Comparison of ENCODE assay signal across 8 cellular contexts in genomic region chr15:45402162-45402954, GRCh38. TPM values are rescaled to one million over a fixed set of nuclear protein-coding genes. Genes with fewer than 3 reads are reported as not detected.
DNase-seq lines count a peak whose midpoint lies in the region; ATAC-seq, FAIRE-seq and TF ChIP-seq lines count a peak whose summit lies in the region.

No MANE protein-coding gene starts in this region.

- peak overlapping the region; percentile 86 for H3K27ac Mint-ChIP-seq in Caco-2 (ENCODE audit: unreplicated experiment)
- peak overlapping the region; percentile 87 for H3K27ac Mint-ChIP-seq in activated CD8-positive, alpha-beta memory T cell treated with anti-CD3 and anti-CD28 coated beads, Interleukin-2, amount 10 ng/mL, durations not matched to agents 7 days and 5 days

- H2BK120ac ChIP-seq in mesenchymal stem cell (ENCODE audit: low read depth, low read length) = peak overlapping the region; percentile 81

- peaks cover 6% of the 10 kb centered on the region for H3K4me1 Mint-ChIP-seq in Caco-2 (ENCODE audit: low read depth, unreplicated experiment)
- H3K4me1 Mint-ChIP-seq in activated CD8-positive, alpha-beta memory T cell treated with anti-CD3 and anti-CD28 coated beads, Interleukin-2, amount 10 ng/mL, durations not matched to agents 7 days and 5 days = peaks cover 38% of the 10 kb centered on the region

- H3K4me2 ChIP-seq in mesenchymal stem cell (ENCODE audit: low read length, poor library complexity, severe bottlenecking) = peak overlapping the region; percentile 92

- H3K4me1 ChIP-seq in Caco-2 = no peaks in the 10 kb centered on the region; the same call in 1 of the 2 replicates
- peaks cover 11% of the 10 kb centered on the region for H3K4me1 ChIP-seq in endocrine pancreas (ENCODE audit: control insufficient read depth, insufficient read depth, low read length)
- H3K4me1 ChIP-seq in mesenchymal stem cell (ENCODE audit: control insufficient read depth, insufficient read depth, low read depth, low read length) = peaks cover 4% of the 10 kb centered on the region

- TF ChIP-seq CTCF in Caco-2 (IDR thresholded peaks at IDR 0.05; ENCODE audit: insufficient read depth in 1 of 2, low read depth in 1 of 2, low read length in 1 of 2, severe bottlenecking in 1 of 2, unreplicated experiment in 1 of 2) = no peak

- H3K4ac ChIP-seq in mesenchymal stem cell (ENCODE audit: low read depth in 1 of 2, low read length in 2 of 2) = peak overlapping the region; percentile 82 to 84

- H3K4me3 ChIP-seq in Caco-2 (ENCODE audit: low read depth, low read length) (peak overlapping the region; percentile 98), endocrine pancreas (ENCODE audit: control insufficient read depth, insufficient read depth, low read length) (peak overlapping the region; percentile 91), mesenchymal stem cell (ENCODE audit: insufficient read depth in 1 of 2, low read depth in 1 of 2, low read length in 2 of 2) (peak overlapping the region; percentile 92)

- peaks cover 3% of the 10 kb centered on the region for H3K36me3 ChIP-seq in Caco-2 (ENCODE audit: control insufficient read depth, insufficient read depth, low read length)
- no peaks in the 10 kb centered on the region for H3K36me3 ChIP-seq in endocrine pancreas (ENCODE audit: control insufficient read depth, insufficient read depth, low read length)
- peaks cover 4 to 25% of the 10 kb centered on the region in 2 experiments for H3K36me3 ChIP-seq in mesenchymal stem cell (ENCODE audit: control insufficient read depth in 1 of 2, insufficient read depth in 2 of 2, low read depth in 1 of 2, low read length in 2 of 2)

- H3K27me3 ChIP-seq in Caco-2 (replicated peaks; ENCODE audit: control insufficient read depth, insufficient read depth, low read length) (no peaks in the 10 kb centered on the region), endocrine pancreas (ENCODE audit: control insufficient read depth, insufficient read depth, low read length) (no peaks in the 10 kb centered on the region), mesenchymal stem cell (ENCODE audit: control insufficient read depth in 1 of 2, insufficient read depth in 1 of 2, low read length in 2 of 2) (peaks cover 0 to 5% of the 10 kb centered on the region in 2 experiments)

- peak overlapping the region; percentile 75 for H4K91ac ChIP-seq in mesenchymal stem cell (ENCODE audit: low read length)

- CTCF ChIA-PET in Caco-2 (lab: Charles Lee) = interaction anchor here (0.9 to 2.1 kb wide), 7 partner anchors 15 to 284 kb away, joined by 3 to 18 read pairs (median 4); no protein-coding TSS in a partner anchor
- CTCF ChIA-PET in activated CD8-positive, alpha-beta memory T cell treated with anti-CD3 and anti-CD28 coated beads, Interleukin-2, amount 10 ng/mL, durations not matched to agents 7 days and 5 days (lab: Charles Lee) = interaction anchor here (0.6 to 4.3 kb wide), 29 partner anchors 9 to 284 kb away, joined by 3 to 40 read pairs (median 5); partner anchors contain the start of genes BLOC1S6 and GATM

- H3K79me1 ChIP-seq in mesenchymal stem cell (replicated peaks; ENCODE audit: low read length, poor library complexity, severe bottlenecking) = peaks cover 13% of the 10 kb centered on the region

- WGBS in mesenchymal stem cell = under 1% methylated on average over 82 of the region's 84 CpGs

- peak overlapping the region; percentile 63 for H2BK5ac ChIP-seq in mesenchymal stem cell (ENCODE audit: low read depth, low read length, poor library complexity, severe bottlenecking)

- peak; percentile 84 for ATAC-seq in GM21381 (IDR thresholded peaks at IDR 0.05; ENCODE audit: unreplicated experiment)
- ATAC-seq in activated CD8-positive, alpha-beta memory T cell treated with anti-CD3 and anti-CD28 coated beads, Interleukin-2, amount 10 ng/mL, durations not matched to agents 7 days and 5 days = peak; percentile 94

- peak; percentile 97 to 98 for DNase-seq in Caco-2
- DNase-seq in HTR-8/SVneo (ENCODE audit: insufficient read length, low spot score) = peak; percentile 97
- peak; percentile 98 for DNase-seq in NOMO-1 treated with DMSO at 0.1 percent for 48 hours (lab: John Stamatoyannopoulos, UW; ENCODE audit: unreplicated experiment)
- DNase-seq in activated CD8-positive, alpha-beta memory T cell treated with anti-CD3 and anti-CD28 coated beads, Interleukin-2, amount 10 ng/mL, durations not matched to agents 7 days and 5 days = peak; percentile 98
- peak; percentile 99 for DNase-seq in mesenchymal stem cell
- peak; percentile 89 for DNase-seq in stimulated activated CD8-positive, alpha-beta memory T cell treated with anti-CD3 and anti-CD28 coated beads, Interleukin-12 subunit alpha, Interleukin-12 subunit beta, amount 100 ng/mL, for 24 hours (ENCODE audit: extremely low read depth)

- TSS peak; percentile 8 for BruUV-seq in Caco-2 (replicated peaks; lab: Mats Ljungman, UMichigan)

- peak overlapping the region in 1 of 2 experiments; percentile 59 for H2BK12ac ChIP-seq in mesenchymal stem cell (ENCODE audit: low read length in 2 of 2)

- no peaks in the 10 kb centered on the region for H3K9me3 Mint-ChIP-seq in Caco-2 (ENCODE audit: unreplicated experiment)
- H3K9me3 Mint-ChIP-seq in activated CD8-positive, alpha-beta memory T cell treated with anti-CD3 and anti-CD28 coated beads, Interleukin-2, amount 10 ng/mL, durations not matched to agents 7 days and 5 days (ENCODE audit: low read depth) = no peaks in the 10 kb centered on the region

- peak overlapping the region; percentile 44 for H3K27ac ChIP-seq in mesenchymal stem cell (ENCODE audit: low read length, poor library complexity, severe bottlenecking)

- peak overlapping the region; percentile 78 to 95 for H3K18ac ChIP-seq in mesenchymal stem cell (ENCODE audit: low read depth in 1 of 2, low read length in 2 of 2)

- H3K27me3 Mint-ChIP-seq in Caco-2 (ENCODE audit: insufficient read depth, unreplicated experiment) = no peaks in the 10 kb centered on the region
- H3K27me3 Mint-ChIP-seq in activated CD8-positive, alpha-beta memory T cell treated with anti-CD3 and anti-CD28 coated beads, Interleukin-2, amount 10 ng/mL, durations not matched to agents 7 days and 5 days = no peaks in the 10 kb centered on the region

- H3K4me3 Mint-ChIP-seq in Caco-2 (ENCODE audit: unreplicated experiment) = peak overlapping the region; percentile 93
- H3K4me3 Mint-ChIP-seq in activated CD8-positive, alpha-beta memory T cell treated with anti-CD3 and anti-CD28 coated beads, Interleukin-2, amount 10 ng/mL, durations not matched to agents 7 days and 5 days = peak overlapping the region; percentile 87

- no peak overlapping the region for H2AK5ac ChIP-seq in mesenchymal stem cell (ENCODE audit: low read length, severe bottlenecking)

- peak; percentile 85 for FAIRE-seq in HTR-8/SVneo (lab: Jason Lieb, UNC)

- H3K9me3 ChIP-seq in Caco-2 (no peaks in the 10 kb centered on the region; the same call in 1 of the 2 replicates), endocrine pancreas (ENCODE audit: control insufficient read depth, low read length) (no peaks in the 10 kb centered on the region), mesenchymal stem cell (ENCODE audit: control insufficient read depth, low read length) (no peaks in the 10 kb centered on the region)

- peak overlapping the region in 1 of 2 experiments; percentile 99 for H3K14ac ChIP-seq in mesenchymal stem cell (ENCODE audit: low read length in 2 of 2)

- peak overlapping the region; percentile 29 for H2BK15ac ChIP-seq in mesenchymal stem cell (ENCODE audit: low read depth, poor library complexity, severe bottlenecking)

- H3K9ac ChIP-seq in endocrine pancreas (ENCODE audit: control insufficient read depth, insufficient read depth, low read length) (peak overlapping the region; percentile 80), mesenchymal stem cell (ENCODE audit: low read length) (peak overlapping the region; percentile 89)

- POLR2A ChIA-PET in Caco-2 (lab: Charles Lee) = interaction anchor here (0.8 to 1.0 kb wide), 6 partner anchors 59 to 201 kb away, joined by 3 to 6 read pairs (median 4); no protein-coding TSS in a partner anchor

- peak overlapping the region; percentile 74 for H4K8ac ChIP-seq in mesenchymal stem cell (ENCODE audit: low read length)

- intact Hi-C loops in Caco-2 (cut with micrococcal nuclease; ENCODE audit: unreplicated experiment) = loop anchor here (1.0 to 2.0 kb wide), 4 partner anchors 54 to 202 kb away; partner anchors contain the start of gene BLOC1S6

- peak overlapping the region; percentile 99 for H2AFZ ChIP-seq in mesenchymal stem cell (ENCODE audit: low read depth, low read length)

- H3K23ac ChIP-seq in mesenchymal stem cell (ENCODE audit: low read length in 2 of 2) = peak overlapping the region in 1 of 2 experiments; percentile 77

- peaks cover 31% of the 10 kb centered on the region for H3K36me3 Mint-ChIP-seq in Caco-2 (ENCODE audit: insufficient read depth, unreplicated experiment)
- peaks cover 15% of the 10 kb centered on the region for H3K36me3 Mint-ChIP-seq in activated CD8-positive, alpha-beta memory T cell treated with anti-CD3 and anti-CD28 coated beads, Interleukin-2, amount 10 ng/mL, durations not matched to agents 7 days and 5 days

RNA-seq across cellular contexts. Expression of gene GATM, which starts 24.0 kb away (rescaled TPM):
- total RNA-seq in Caco-2 (2022) = 3.3 and 4.4 TPM in 2 replicates
- 1 to 10 TPM; 2.0 to 2.7 TPM for total RNA-seq in activated CD8-positive, alpha-beta memory T cell treated with anti-CD3 and anti-CD28 coated beads, Interleukin-2, amount 10 ng/mL, durations not matched to agents 7 days and 5 days
- polyA plus RNA-seq in mesenchymal stem cell (2013, experiment 1 of 2) = 0.10 TPM
- 0.12 TPM for polyA plus RNA-seq in mesenchymal stem cell (2013, experiment 2 of 2)

Comparison
In these comparisons a context has a peak if more than half of its experiments do, and no peak if none do; other contexts are left out.
1. Peak in every context shown above with its lines: DNase-seq, ATAC-seq, H3K4me3 ChIP-seq and H3K27ac ChIP-seq.